ENCODE assay signal across 13 cellular contexts in genomic region chr11:19676508-19677379, GRCh38. TPM values are rescaled to one million over a fixed set of nuclear protein-coding genes. Genes with fewer than 3 reads are reported as not detected.
A peak's percentile ranks its signal among the peaks of the same experiment; 100 is the strongest.
DNase-seq lines count a peak whose midpoint lies in the region; ATAC-seq and TF ChIP-seq lines count a peak whose summit lies in the region.
"Had no signal": no experiment of that assay in that cellular context is flagged by ENCODE, and none has a peak within 500 bp of the region (broad histone marks: within the 10 kb centered on the region; RNA-seq: fewer than 3 reads in every experiment).

No MANE protein-coding gene starts in this region.

- H3K27me3 ChIP-seq in gastroesophageal sphincter: no peaks in the 10 kb centered on the region

- H3K4me3 ChIP-seq in gastroesophageal sphincter: no peak overlapping the region
- H3K4me3 ChIP-seq: GM12878, K562, spleen had no signal

- ATAC-seq in gastroesophageal sphincter (no peak), omental fat pad (ENCODE audit: low FRiP score) (peak; percentile 14), HG02623 (IDR thresholded peaks at IDR 0.05; ENCODE audit: unreplicated experiment) (no peak)
- ATAC-seq: activated T-cell treated with anti-CD3 and anti-CD28 coated beads, Interleukin-2, amount 50 U/mL, for 4 hours; GM12878; K562 had no signal

- H3K36me3 ChIP-seq in gastroesophageal sphincter: no peaks in the 10 kb centered on the region
- H3K36me3 ChIP-seq: spleen had no signal

- DNase-seq in DMS 273 (lab: John Stamatoyannopoulos, UW; ENCODE audit: unreplicated experiment) (peak; percentile 83), NCI-H2171 (lab: John Stamatoyannopoulos, UW) (peak; percentile 11), omental fat pad (ENCODE audit: low spot score) (no peak), GF-D8 (lab: John Stamatoyannopoulos, UW) (no peak), HEK293T (ENCODE audit: extremely low spot score) (no peak)
- no peak for DNase-seq in activated CD4-positive, alpha-beta T cell treated with anti-CD3 and anti-CD28 coated beads for 48 hours
- DNase-seq: activated T-cell treated with anti-CD3 and anti-CD28 coated beads, Interleukin-2, amount 50 U/mL, for 4 hours; spleen; stimulated activated naive CD4-positive, alpha-beta T cell had no signal

- POLR2A ChIA-PET in HEK293T (lab: Yijun Ruan, JAX): no interaction called here

- TF ChIP-seq EP300 in gastroesophageal sphincter (IDR thresholded peaks at IDR 0.05): no peak

- no peaks in the 10 kb centered on the region for H3K9me3 ChIP-seq in gastroesophageal sphincter
- H3K9me3 ChIP-seq: spleen had no signal

- CTCF ChIA-PET in HEK293T (lab: Yijun Ruan, JAX): interaction anchor here (0.6 kb wide), 1 partner anchor 18 kb away, joined by 4 read pairs; no protein-coding TSS in a partner anchor

- peak overlapping the region; percentile 87 to 99 (median 90) for H3K27ac ChIP-seq in gastroesophageal sphincter

- TF ChIP-seq CTCF in gastroesophageal sphincter (IDR thresholded peaks at IDR 0.05): peak in 1 of 4 experiments; percentile 10
- TF ChIP-seq CTCF in omental fat pad (IDR thresholded peaks at IDR 0.05): no peak

- WGBS in gastroesophageal sphincter (ENCODE audit: low coverage in 1 of 2), 2 donors: 63 to 80% methylated on average over 1 to 10 of the region's 15 CpGs

- TF ChIP-seq POLR2A in gastroesophageal sphincter (IDR thresholded peaks at IDR 0.05): no peak

- peaks cover 23 to 98% (median 23%) of the 10 kb centered on the region in 3 donors for H3K4me1 ChIP-seq in gastroesophageal sphincter

TF ChIP-seq in HEK293T, 16 proteins besides CTCF, POLR2A, EP300 and RAD21:
- no peak for TF ChIP-seq CTBP1 (IDR thresholded peaks at IDR 0.05; ENCODE audit: borderline replicate concordance)

RNA-seq across cellular contexts. Expression of gene NAV2, which starts 35.9 kb away (rescaled TPM):
- total RNA-seq in gastroesophageal sphincter (10 to 100 TPM; 19.5 to 57.1 (median 43.4) TPM), omental fat pad (10 to 100 TPM in 2 of 4 donors, 1 to 10 TPM in 2; 6.3 to 41.6 (median 13.0) TPM)

Comparison
In these comparisons a context has a peak if more than half of its experiments do, and no peak if none do; other contexts are left out.
1. DNase-seq: peak in DMS 273 (single experiment) and NCI-H2171 (single experiment); none in omental fat pad (single experiment), activated CD4-positive, alpha-beta T cell treated with anti-CD3 and anti-CD28 coated beads for 48 hours (single experiment), GF-D8 (single experiment) and HEK293T (single experiment).